15 cellular contexts compared by ENCODE assay signal in the genomic region with DNA sequence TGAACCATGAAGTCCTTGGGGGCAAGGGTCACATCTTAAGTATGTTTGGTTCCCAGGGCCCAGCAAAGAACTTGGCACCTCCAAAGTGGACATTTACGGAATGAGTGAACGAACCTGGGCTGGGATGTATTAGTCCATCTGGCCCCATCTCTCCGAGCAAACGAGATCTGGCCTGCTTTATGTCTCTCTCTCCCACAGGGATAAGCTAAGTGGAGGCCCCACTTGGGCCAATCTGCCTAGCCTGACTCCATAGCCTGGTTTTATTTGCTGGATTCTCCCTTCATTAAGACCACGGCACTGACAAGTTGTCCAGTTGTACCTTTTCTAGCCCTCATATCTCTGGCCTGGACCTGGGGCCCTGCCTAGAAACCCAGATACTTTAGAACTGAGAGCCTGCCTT. TPM values are rescaled to one million over a fixed set of nuclear protein-coding genes. Genes with fewer than 3 reads are reported as not detected.
DNase-seq lines count a peak whose midpoint lies in the region; ATAC-seq and TF ChIP-seq lines count a peak whose summit lies in the region.
"Had no signal": no experiment of that assay in that cellular context is flagged by ENCODE, and none has a peak within 500 bp of the region (broad histone marks: within the 10 kb centered on the region; RNA-seq: fewer than 3 reads in every experiment).

No MANE protein-coding gene starts in this region.

- H3K27ac Mint-ChIP-seq in HFFc6: no peak overlapping the region
- H3K27ac Mint-ChIP-seq: GM23338 had no signal

- CTCF ChIA-PET in IMR-90 (lab: Yijun Ruan, JAX): no interaction called here

- no peak overlapping the region for H3K23ac ChIP-seq in IMR-90 (ENCODE audit: low read depth, low read length)

- peaks cover 0 to 15% (median 3%) of the 10 kb centered on the region in 11 experiments; a peak in 1 of 22 replicates for H3K36me3 ChIP-seq in BLaER1 treated with 17β-estradiol and CSF1 and Interleukin-3, amounts not matched to agents 10 nM and 100 nM
- H3K36me3 ChIP-seq in IMR-90 (ENCODE audit: control insufficient read depth, insufficient read depth, low read length): no peaks in the 10 kb centered on the region
- H3K36me3 ChIP-seq in rectal smooth muscle tissue (ENCODE audit: control insufficient read depth, insufficient read depth, low read length): no peaks in the 10 kb centered on the region
- no peaks in the 10 kb centered on the region for H3K36me3 ChIP-seq in BE2C

- H3K18ac ChIP-seq in IMR-90 (ENCODE audit: low read depth, low read length): no peak overlapping the region

- 90% methylated on average over 5 of the region's 5 CpGs; no CpG with 5 or more reads in 1 of the 2 experiments for WGBS in IMR-90 (ENCODE audit: extremely low coverage in 2 of 2, insufficient read length in 1 of 2), 2 experiments

- H3K56ac ChIP-seq in IMR-90 (ENCODE audit: extremely low read depth, insufficient read depth, low read length): no peak overlapping the region

- H3K4me1 ChIP-seq in BLaER1 treated with 17β-estradiol and CSF1 and Interleukin-3, amounts not matched to agents 10 nM and 100 nM: peaks cover 19 to 40% (median 27%) of the 10 kb centered on the region in 10 experiments
- peaks cover 11% of the 10 kb centered on the region for H3K4me1 ChIP-seq in IMR-90 (ENCODE audit: control insufficient read depth, insufficient read depth, low read length)
- H3K4me1 ChIP-seq in rectal smooth muscle tissue (ENCODE audit: control insufficient read depth, insufficient read depth, low read length): peaks cover 36% of the 10 kb centered on the region
- no peaks in the 10 kb centered on the region for H3K4me1 ChIP-seq in BE2C

- peaks cover 13% of the 10 kb centered on the region for H3K9me1 ChIP-seq in IMR-90 (ENCODE audit: insufficient read depth, low read length)

- H2AK9ac ChIP-seq in IMR-90 (replicated peaks; ENCODE audit: low read depth, low read length, poor library complexity): peak overlapping the region; percentile 20

- no peak for TF ChIP-seq CTCF in IMR-90 (conservative IDR thresholded peaks at IDR 0.05; ENCODE audit: low read depth, low read length)
- no peak for TF ChIP-seq CTCF in coronary artery (IDR thresholded peaks at IDR 0.05)
- no peak for TF ChIP-seq CTCF in BE2C (IDR thresholded peaks at IDR 0.05; ENCODE audit: low read depth, low read length)
- no peak for TF ChIP-seq CTCF in HFFc6 (IDR thresholded peaks at IDR 0.05)

- no peak for ATAC-seq in IMR-90 (ENCODE audit: low read depth)
- ATAC-seq in HG03196 (IDR thresholded peaks at IDR 0.05; ENCODE audit: unreplicated experiment): no peak
- ATAC-seq in GM19395 (IDR thresholded peaks at IDR 0.05; ENCODE audit: unreplicated experiment): no peak
- ATAC-seq: GM23338 had no signal

- no TSS peak for BruUV-seq in IMR-90 (replicated peaks; lab: Mats Ljungman, UMichigan)

- H3K14ac ChIP-seq in IMR-90 (replicated peaks; ENCODE audit: low read depth, low read length): no peak overlapping the region

- no peak for TF ChIP-seq RAD21 in IMR-90 (IDR thresholded peaks at IDR 0.05; ENCODE audit: low read length)

- H3K4me2 ChIP-seq in BLaER1 treated with 17β-estradiol and CSF1 and Interleukin-3, amounts not matched to agents 10 nM and 100 nM: peak overlapping the region; percentile 91 to 100 (median 95)
- H3K4me2 ChIP-seq in IMR-90 (ENCODE audit: low read depth, low read length): no peak overlapping the region
- H3K4me2 ChIP-seq: GM23338 had no signal

- H4K20me1 ChIP-seq in BLaER1 treated with 17β-estradiol and CSF1 and Interleukin-3, amounts not matched to agents 10 nM and 100 nM: peaks cover 0 to 70% (median 46%) of the 10 kb centered on the region in 11 experiments; a peak in 17 of 22 replicates
- H4K20me1 ChIP-seq in IMR-90 (ENCODE audit: insufficient read depth, low read length): peaks cover 28% of the 10 kb centered on the region

- dilution Hi-C loops in IMR-90 (cut with HindIII; ENCODE audit: low sequenced_read_pairs, unreplicated experiment): no loop called here

- peaks cover 51% of the 10 kb centered on the region for H3K4me1 Mint-ChIP-seq in HFFc6 (ENCODE audit: low read depth)

- H3K9me3 Mint-ChIP-seq in HFFc6: no peaks in the 10 kb centered on the region
- H3K9me3 Mint-ChIP-seq: GM23338 had no signal

- H3K9me3 ChIP-seq in BLaER1 treated with 17β-estradiol and CSF1 and Interleukin-3, amounts not matched to agents 10 nM and 100 nM (replicated peaks in 1 of 11): no peaks in the 10 kb centered on the region
- H3K9me3 ChIP-seq in IMR-90 (ENCODE audit: control insufficient read depth, insufficient read depth, low read length) (no peaks in the 10 kb centered on the region), BE2C (no peaks in the 10 kb centered on the region)
- H3K9me3 ChIP-seq: esophagus squamous epithelium had no signal

- H2BK5ac ChIP-seq in IMR-90 (ENCODE audit: low read depth, low read length, poor library complexity, severe bottlenecking): no peak overlapping the region

- no peak overlapping the region for H4K91ac ChIP-seq in IMR-90 (ENCODE audit: insufficient read depth, low read depth, low read length)

- DNase-seq in IMR-90: no peak
- no peak for DNase-seq in coronary artery (ENCODE audit: low spot score)
- no peak for DNase-seq in BE2C
- no peak for DNase-seq in HFFc6
- DNase-seq: activated CD4-positive, alpha-beta T cell treated with anti-CD3 and anti-CD28 coated beads, Interleukin-2, amount 50 U/mL, for 48 hours; C1 segment of cervical spinal cord; esophagus squamous epithelium; kidney glomerular epithelial cell; midbrain; NCI-H1694 had no signal

- H3K27ac ChIP-seq in BLaER1 treated with 17β-estradiol and CSF1 and Interleukin-3, amounts not matched to agents 10 nM and 100 nM: no peak overlapping the region
- H3K27ac ChIP-seq in IMR-90 (ENCODE audit: insufficient read depth, low read length) (no peak overlapping the region), coronary artery (peak overlapping the region in 1 of 2 donors; percentile 91), rectal smooth muscle tissue (ENCODE audit: low read depth, low read length) (peak overlapping the region; percentile 84)
- H3K27ac ChIP-seq: esophagus squamous epithelium had no signal

- no peak overlapping the region for H4K8ac ChIP-seq in IMR-90 (ENCODE audit: low read depth in 2 of 2, low read length in 2 of 2)

- peaks cover 19 to 56% of the 10 kb centered on the region in 2 experiments for H3K79me1 ChIP-seq in IMR-90 (ENCODE audit: low read depth in 1 of 2, low read length in 2 of 2)

- H2BK20ac ChIP-seq in IMR-90 (ENCODE audit: low read depth, low read length): no peak overlapping the region

- peak overlapping the region in 1 of 10 experiments; percentile 90; a peak in 1 of 20 replicates for H3K4me3 ChIP-seq in BLaER1 treated with 17β-estradiol and CSF1 and Interleukin-3, amounts not matched to agents 10 nM and 100 nM
- no peak overlapping the region for H3K4me3 ChIP-seq in IMR-90 (ENCODE audit: insufficient read depth, low read depth, low read length)
- H3K4me3 ChIP-seq in coronary artery: peak overlapping the region; percentile 93
- no peak overlapping the region for H3K4me3 ChIP-seq in rectal smooth muscle tissue (ENCODE audit: low read length)
- H3K4me3 ChIP-seq in BE2C (ENCODE audit: low read depth, low read length): no peak overlapping the region
- H3K4me3 ChIP-seq: GM23338 had no signal

- H3K4me3 Mint-ChIP-seq in HFFc6: no peak overlapping the region

- no peaks in the 10 kb centered on the region for H3K27me3 ChIP-seq in BLaER1 treated with 17β-estradiol and CSF1 and Interleukin-3, amounts not matched to agents 10 nM and 100 nM
- H3K27me3 ChIP-seq in IMR-90 (ENCODE audit: control insufficient read depth, insufficient read depth, low read length) (no peaks in the 10 kb centered on the region), rectal smooth muscle tissue (ENCODE audit: control insufficient read depth, insufficient read depth, low read length) (no peaks in the 10 kb centered on the region), BE2C (no peaks in the 10 kb centered on the region)
- H3K27me3 ChIP-seq: esophagus squamous epithelium had no signal

- H4K5ac ChIP-seq in IMR-90 (ENCODE audit: low read depth, low read length): no peak overlapping the region

- intact Hi-C loops in IMR-90 (cut with micrococcal nuclease): loop anchor here (10.0 kb wide), 3 partner anchors 364 to 724 kb away; no protein-coding TSS in a partner anchor

- no peaks in the 10 kb centered on the region; the same call in 1 of the 2 replicates for H3K27me3 Mint-ChIP-seq in HFFc6 (ENCODE audit: insufficient read depth)

- H2BK120ac ChIP-seq in IMR-90 (ENCODE audit: low read depth, low read length): no peak overlapping the region

- H3K4ac ChIP-seq in IMR-90 (ENCODE audit: low read depth, low read length): no peak overlapping the region

- H3K9ac ChIP-seq in BLaER1 treated with 17β-estradiol and CSF1 and Interleukin-3, amounts not matched to agents 10 nM and 100 nM: peak overlapping the region in 3 of 11 experiments; percentile 19 to 89 (median 86); a peak in 5 of 22 replicates
- H3K9ac ChIP-seq in IMR-90 (ENCODE audit: low read depth, low read length): no peak overlapping the region
- H3K9ac ChIP-seq in rectal smooth muscle tissue (ENCODE audit: low read length): no peak overlapping the region

- in situ Hi-C loops in IMR-90 (cut with MboI; ENCODE audit: low sequenced_read_pairs): loop anchor here (10.0 kb wide), 2 partner anchors 264 to 364 kb away; no protein-coding TSS in a partner anchor

- POLR2A ChIA-PET in IMR-90 (lab: Charles Lee; ENCODE audit: unreplicated experiment): no interaction called here

- H2AK5ac ChIP-seq in IMR-90 (ENCODE audit: low read depth, low read length): no peak overlapping the region

- no peak overlapping the region for H2BK15ac ChIP-seq in IMR-90 (ENCODE audit: low read depth, low read length)

- no peaks in the 10 kb centered on the region for H3K36me3 Mint-ChIP-seq in HFFc6 (ENCODE audit: low read depth)

- no peak overlapping the region for H2AFZ ChIP-seq in IMR-90 (replicated peaks; ENCODE audit: low read length, poor library complexity)
- H2AFZ ChIP-seq: GM23338 had no signal

- no peak for TF ChIP-seq POLR2A in IMR-90 (IDR thresholded peaks at IDR 0.05; ENCODE audit: low read depth, low read length)

TF ChIP-seq in IMR-90, 13 proteins besides CTCF, POLR2A, EP300 and RAD21:
- TF ChIP-seq BHLHE40 (IDR thresholded peaks at IDR 0.05; ENCODE audit: low read depth, low read length): no peak

RNA-seq across cellular contexts. Expression of gene TTLL11, which starts 2.1 kb away (rescaled TPM):
- total RNA-seq in IMR-90 (2012; rRNA removed): 2.0 and 2.5 TPM in 2 replicates
- polyA plus RNA-seq in IMR-90 (2012; rRNA removed): 4.6 and 4.8 TPM in 2 replicates
- 2.9 and 3.1 TPM in 2 replicates for polyA plus RNA-seq in IMR-90 (2012; cell fraction: cytosol; rRNA removed)
- 3.9 and 4.8 TPM in 2 replicates for polyA plus RNA-seq in IMR-90 (2012; cell fraction: nucleus; rRNA removed; ENCODE audit: low replicate concordance)
- 12.3 TPM for polyA plus RNA-seq in BE2C (2012; ENCODE audit: insufficient read depth, insufficient read length, low read depth)
- 10 to 100 TPM in 1 of 6 experiments, 1 to 10 TPM in 5; 6.9 to 10.2 (median 8.3) TPM for total RNA-seq in HFFc6 (2021; fragmentation: NEBNext Ultra II Directional; extraction: Animal tissue kit (Norgen Biotek cat#: 25700))
